In genomic region chr18:23982154-23983071, GRCh38 we compare ENCODE assay signal across 9 cellular contexts. TPM values are rescaled to one million over a fixed set of nuclear protein-coding genes. Genes with fewer than 3 reads are reported as not detected.
A peak's percentile ranks its signal among the peaks of the same experiment; 100 is the strongest.
DNase-seq lines count a peak whose midpoint lies in the region; FAIRE-seq and TF ChIP-seq lines count a peak whose summit lies in the region.
"Had no signal": no experiment of that assay in that cellular context is flagged by ENCODE, and none has a peak within 500 bp of the region (broad histone marks: within the 10 kb centered on the region; RNA-seq: fewer than 3 reads in every experiment).

No MANE protein-coding gene starts in this region.

- peak; percentile 67 for FAIRE-seq in GM12892 (lab: Jason Lieb, UNC)

- H3K4me1 ChIP-seq in adrenal gland (replicated peaks in 1 of 2), result peaks cover 0 to 22% of the 10 kb centered on the region in 2 donors
- peaks cover 6 to 12% (median 6%) of the 10 kb centered on the region in 3 donors for H3K4me1 ChIP-seq in skeletal muscle tissue (ENCODE audit: control insufficient read depth in 3 of 3, insufficient read depth in 3 of 3, low read length in 3 of 3)

- H3K9me3 ChIP-seq in adrenal gland (replicated peaks in 1 of 3) (no peaks in the 10 kb centered on the region), skeletal muscle tissue (ENCODE audit: control insufficient read depth in 3 of 3, low read length in 3 of 3) (no peaks in the 10 kb centered on the region)

- TF ChIP-seq POLR2A in GM12892 (IDR thresholded peaks at IDR 0.05; ENCODE audit: low read depth, low read length) (no peak), adrenal gland (IDR thresholded peaks at IDR 0.05) (peak in 1 of 2 donors; percentile 39)

- no peak overlapping the region for H3K9ac ChIP-seq in skeletal muscle tissue (ENCODE audit: low read depth in 1 of 3, low read length in 3 of 3)

- H3K36me3 ChIP-seq in adrenal gland (replicated peaks in 1 of 2) (no peaks in the 10 kb centered on the region), skeletal muscle tissue (ENCODE audit: control insufficient read depth in 3 of 3, insufficient read depth in 3 of 3, low read length in 3 of 3) (no peaks in the 10 kb centered on the region)

- 34 to 44% (median 39%) methylated on average over 13 to 17 of the region's 17 CpGs for WGBS in adrenal gland, 4 donors

- H3K4me3 ChIP-seq in adrenal gland (peak overlapping the region in 1 of 4 donors; percentile 24), skeletal muscle tissue (ENCODE audit: low read length in 3 of 3) (peak overlapping the region in 2 of 3 donors; percentile 7 to 37)

- no peak for DNase-seq in GM12892 (ENCODE audit: insufficient read length)
- DNase-seq in adrenal gland, result peak; percentile 83 to 92 (median 86)
- DNase-seq in islet precursor cell, result peak; percentile 67
- DNase-seq in SIG-M5 treated with dmso at 0.1 percent for 504 hours (lab: John Stamatoyannopoulos, UW; ENCODE audit: unreplicated experiment), result no peak
- DNase-seq in NCI-H1436 treated with DMSO at 0.1 percent for 48 hours (lab: John Stamatoyannopoulos, UW), result no peak
- DNase-seq in UCSD-AML1 (lab: John Stamatoyannopoulos, UW; ENCODE audit: unreplicated experiment), result no peak
- no peak for DNase-seq in COLO668 (lab: John Stamatoyannopoulos, UW; ENCODE audit: unreplicated experiment)
- DNase-seq: activated CD4-positive, alpha-beta memory T cell treated with anti-CD3 and anti-CD28 coated beads, Interleukin-2, amount 10 ng/mL, durations not matched to agents 7 days and 5 days had no signal

- H3K27me3 ChIP-seq in adrenal gland, result no peaks in the 10 kb centered on the region
- no peaks in the 10 kb centered on the region for H3K27me3 ChIP-seq in skeletal muscle tissue (ENCODE audit: control insufficient read depth in 3 of 3, insufficient read depth in 3 of 3, low read length in 3 of 3)

- H3K27ac ChIP-seq in adrenal gland (peak overlapping the region in 3 of 5 donors; percentile 28 to 83 (median 74)), skeletal muscle tissue (ENCODE audit: low read depth, low read length) (no peak overlapping the region)

- no peak for TF ChIP-seq CTCF in adrenal gland (IDR thresholded peaks at IDR 0.05)

- intact Hi-C loops in adrenal gland (cut with DNase I), result no loop called here

RNA-seq across cellular contexts. Expression of gene TTC39C, which starts 32.1 kb away (rescaled TPM):
- polyA plus RNA-seq in GM12892 (2012; ENCODE audit: missing spikeins), result 83.9 TPM
- 10 to 100 TPM; 37.9 to 77.6 (median 51.0) TPM for total RNA-seq in adrenal gland
- polyA plus RNA-seq in adrenal gland, result 10 to 100 TPM; 31.2 to 53.5 (median 35.9) TPM
- total RNA-seq in skeletal muscle tissue, result 9.9 TPM

Comparison
In these comparisons a context has a peak if more than half of its experiments do, and no peak if none do; other contexts are left out.
1. DNase-seq: peak in adrenal gland (7 of 7) and islet precursor cell (single experiment); none in GM12892 (single experiment), SIG-M5 treated with dmso at 0.1 percent for 504 hours (single experiment), NCI-H1436 treated with DMSO at 0.1 percent for 48 hours (single experiment), UCSD-AML1 (single experiment) and COLO668 (single experiment).